In genomic region chr3:125375950-125376679, GRCh38 we compare ENCODE assay signal across 1 cellular context.
TF ChIP-seq lines count a peak whose summit lies in the region.

No MANE protein-coding gene starts in this region.

TF ChIP-seq in GM23338, 12 proteins besides CTCF, POLR2A, EP300 and RAD21 (continued from another document):
- TF ChIP-seq ZNF462 (CRISPR knock-in tag; IDR thresholded peaks at IDR 0.05), result no peak
- no peak for TF ChIP-seq ZNF331 (CRISPR knock-in tag; IDR thresholded peaks at IDR 0.05; ENCODE audit: low read depth)
- TF ChIP-seq CREB1 (CRISPR knock-in tag; IDR thresholded peaks at IDR 0.05; ENCODE audit: low read depth), result no peak
- no peak for TF ChIP-seq ZNF114 (CRISPR knock-in tag; IDR thresholded peaks at IDR 0.05)
- no peak for TF ChIP-seq REST (IDR thresholded peaks at IDR 0.05; ENCODE audit: unreplicated experiment)
- no peak for TF ChIP-seq EZH2 (IDR thresholded peaks at IDR 0.05; ENCODE audit: low read depth, unreplicated experiment)
- TF ChIP-seq POLR2AphosphoS5 (IDR thresholded peaks at IDR 0.05; ENCODE audit: low read depth), result no peak
